Comparison of ENCODE assay signal across 31 cellular contexts in genomic region chr7:50807026-50807730, GRCh38. TPM values are rescaled to one million over a fixed set of nuclear protein-coding genes. Genes with fewer than 3 reads are reported as not detected.
DNase-seq lines count a peak whose midpoint lies in the region; ATAC-seq and TF ChIP-seq lines count a peak whose summit lies in the region.
"Had no signal": no experiment of that assay in that cellular context is flagged by ENCODE, and none has a peak within 500 bp of the region (broad histone marks: within the 10 kb centered on the region; RNA-seq: fewer than 3 reads in every experiment).

No MANE protein-coding gene starts in this region.

- in situ Hi-C loops in GM23248 (cut with MboI) = no loop called here
- in situ Hi-C loops in GM13976 (cut with MboI; ENCODE audit: low sequenced_read_pairs, unreplicated experiment) = no loop called here

- H3K23ac ChIP-seq in neuronal stem cell (ENCODE audit: low read depth, low read length, poor library complexity) = no peak overlapping the region

- no peak overlapping the region for H3K14ac ChIP-seq in neuronal stem cell (ENCODE audit: low read length)

- H3K36me3 ChIP-seq in GM23248 (ENCODE audit: low read depth) (no peaks in the 10 kb centered on the region), PC-3 (ENCODE audit: low read depth, low read length) (no peaks in the 10 kb centered on the region), neuronal stem cell (replicated peaks in 1 of 2; ENCODE audit: control insufficient read depth in 2 of 2, insufficient read depth in 2 of 2, low read length in 2 of 2) (no peaks in the 10 kb centered on the region), adrenal gland (replicated peaks in 1 of 2) (no peaks in the 10 kb centered on the region)
- H3K36me3 ChIP-seq: BLaER1, heart right ventricle, pancreas, SJCRH30, suprapubic skin, upper lobe of right lung, WERI-Rb-1 had no signal

- H3F3A ChIP-seq in GM23248 (ENCODE audit: insufficient read depth) = no peaks in the 10 kb centered on the region
- no peaks in the 10 kb centered on the region for H3F3A ChIP-seq in PC-3 (ENCODE audit: low read length, unreplicated experiment)

- POLR2A ChIA-PET in PC-3 (lab: Charles Lee; ENCODE audit: unreplicated experiment) = interaction anchor here (0.6 kb wide), 1 partner anchor 16 kb away, joined by 3 read pairs; no protein-coding TSS in a partner anchor
- POLR2A ChIA-PET in activated CD4-positive, alpha-beta memory T cell treated with anti-CD3 and anti-CD28 coated beads, Interleukin-2, amount 10 ng/mL, durations not matched to agents 7 days and 5 days (lab: Charles Lee) = no interaction called here

- H2BK120ac ChIP-seq in neuronal stem cell (ENCODE audit: low read depth, low read length) = no peak overlapping the region

- no peaks in the 10 kb centered on the region for H3K36me3 Mint-ChIP-seq in activated CD4-positive, alpha-beta memory T cell treated with anti-CD3 and anti-CD28 coated beads, Interleukin-2, amount 10 ng/mL, durations not matched to agents 7 days and 5 days (ENCODE audit: low read depth)
- H3K36me3 Mint-ChIP-seq: activated naive CD4-positive, alpha-beta T cell treated with anti-CD3 and anti-CD28 coated beads, Interleukin-2, amount 50 U/mL, for 24 hours had no signal

- TF ChIP-seq CTCF in PC-3 (conservative IDR thresholded peaks at IDR 0.05; ENCODE audit: low read depth, low read length) (no peak), choroid plexus epithelial cell (conservative IDR thresholded peaks at IDR 0.05; ENCODE audit: low read depth, low read length) (no peak), GM13976 (IDR thresholded peaks at IDR 0.05; ENCODE audit: borderline replicate concordance, control extremely low read depth, extremely low read depth, insufficient read depth, missing control alignments) (no peak), adrenal gland (IDR thresholded peaks at IDR 0.05) (no peak)

- H3K4me2 ChIP-seq in GM23248 (ENCODE audit: unreplicated experiment) = peak overlapping the region; percentile 11
- no peak overlapping the region for H3K4me2 ChIP-seq in PC-3 (ENCODE audit: low read length)
- no peak overlapping the region for H3K4me2 ChIP-seq in neuronal stem cell (ENCODE audit: insufficient read depth, low read length, poor library complexity, severe bottlenecking)

- H2BK12ac ChIP-seq in neuronal stem cell (ENCODE audit: low read length) = no peak overlapping the region

- peaks cover 11% of the 10 kb centered on the region for H3K4me1 Mint-ChIP-seq in activated CD4-positive, alpha-beta memory T cell treated with anti-CD3 and anti-CD28 coated beads, Interleukin-2, amount 10 ng/mL, durations not matched to agents 7 days and 5 days
- H3K4me1 Mint-ChIP-seq: activated naive CD4-positive, alpha-beta T cell treated with anti-CD3 and anti-CD28 coated beads, Interleukin-2, amount 50 U/mL, for 24 hours had no signal

- H3K27me3 Mint-ChIP-seq in activated CD4-positive, alpha-beta memory T cell treated with anti-CD3 and anti-CD28 coated beads, Interleukin-2, amount 10 ng/mL, durations not matched to agents 7 days and 5 days = peaks cover 14% of the 10 kb centered on the region
- H3K27me3 Mint-ChIP-seq: activated naive CD4-positive, alpha-beta T cell treated with anti-CD3 and anti-CD28 coated beads, Interleukin-2, amount 50 U/mL, for 24 hours had no signal

- H4K20me1 ChIP-seq in GM23248 (ENCODE audit: insufficient read depth) = no peaks in the 10 kb centered on the region; the same call in 1 of the 2 replicates
- no peaks in the 10 kb centered on the region for H4K20me1 ChIP-seq in PC-3 (ENCODE audit: low read length)
- H4K20me1 ChIP-seq: BLaER1 had no signal

- H2AFZ ChIP-seq in GM23248 = no peak overlapping the region
- H2AFZ ChIP-seq in PC-3 (ENCODE audit: low read length) = no peak overlapping the region
- no peak overlapping the region for H2AFZ ChIP-seq in neuronal stem cell (ENCODE audit: low read length)

- WGBS in GM23248 (ENCODE audit: low coverage in 1 of 2, low lambda C conversion rate in 2 of 2, missing lambda C conversion rate in 2 of 2), 2 experiments = 65 to 70% methylated on average over 10 to 14 of the region's 14 CpGs
- WGBS in neuronal stem cell (ENCODE audit: extremely low coverage in 2 of 2, insufficient read length in 2 of 2, insufficient replicate concordance in 1 of 2), 2 donors = no CpG with 5 or more reads among the region's 14 CpGs
- 85 to 89% (median 86%) methylated on average over 11 to 14 of the region's 14 CpGs for WGBS in adrenal gland, 4 donors

- H3K27ac ChIP-seq in GM23248 (no peak overlapping the region), PC-3 (ENCODE audit: low read length) (no peak overlapping the region), neuronal stem cell (replicated peaks; ENCODE audit: low read length) (no peak overlapping the region), adrenal gland (no peak overlapping the region)
- H3K27ac ChIP-seq: BLaER1, heart right ventricle, pancreas, SJCRH30, suprapubic skin, upper lobe of right lung, WERI-Rb-1 had no signal

- H4K8ac ChIP-seq in neuronal stem cell (ENCODE audit: low read depth, low read length) = no peak overlapping the region

- TF ChIP-seq POLR2A in adrenal gland (IDR thresholded peaks at IDR 0.05) = no peak

- H3K9me2 ChIP-seq in GM23248 (ENCODE audit: insufficient read depth) (no peaks in the 10 kb centered on the region), PC-3 (replicated peaks; ENCODE audit: low read length) (no peaks in the 10 kb centered on the region)

- peaks cover 8% of the 10 kb centered on the region; the same call in 1 of the 2 replicates for H3K4me1 ChIP-seq in GM23248 (ENCODE audit: insufficient read depth)
- H3K4me1 ChIP-seq in PC-3 (ENCODE audit: insufficient read depth, low read length) = peaks cover 19% of the 10 kb centered on the region
- no peaks in the 10 kb centered on the region for H3K4me1 ChIP-seq in neuronal stem cell (ENCODE audit: control insufficient read depth in 2 of 2, insufficient read depth in 1 of 2, low read depth in 1 of 2, low read length in 2 of 2)
- no peaks in the 10 kb centered on the region for H3K4me1 ChIP-seq in adrenal gland (replicated peaks in 1 of 2)
- H3K4me1 ChIP-seq: SJCRH30, suprapubic skin, upper lobe of right lung had no signal

- H3K79me1 ChIP-seq in neuronal stem cell (ENCODE audit: low read depth, low read length) = no peaks in the 10 kb centered on the region

- peak overlapping the region; percentile 68 for H3K18ac ChIP-seq in neuronal stem cell (ENCODE audit: low read length)

- no peaks in the 10 kb centered on the region for H3K27me3 ChIP-seq in GM23248 (replicated peaks; ENCODE audit: insufficient read depth)
- H3K27me3 ChIP-seq in PC-3 (ENCODE audit: low read length) = no peaks in the 10 kb centered on the region
- peaks cover 0 to 17% (median 0%) of the 10 kb centered on the region in 3 experiments for H3K27me3 ChIP-seq in neuronal stem cell (ENCODE audit: control insufficient read depth in 3 of 3, insufficient read depth in 3 of 3, low read depth in 1 of 3, low read length in 3 of 3)
- no peaks in the 10 kb centered on the region for H3K27me3 ChIP-seq in adrenal gland
- H3K27me3 ChIP-seq: BLaER1, heart right ventricle, pancreas, SJCRH30, suprapubic skin, upper lobe of right lung had no signal

- no peak overlapping the region for H2BK15ac ChIP-seq in neuronal stem cell (ENCODE audit: low read length)

- no peak overlapping the region for H4K91ac ChIP-seq in neuronal stem cell (ENCODE audit: low read depth, low read length, poor library complexity)

- no peaks in the 10 kb centered on the region for H3K9me3 Mint-ChIP-seq in activated CD4-positive, alpha-beta memory T cell treated with anti-CD3 and anti-CD28 coated beads, Interleukin-2, amount 10 ng/mL, durations not matched to agents 7 days and 5 days
- H3K9me3 Mint-ChIP-seq: activated naive CD4-positive, alpha-beta T cell treated with anti-CD3 and anti-CD28 coated beads, Interleukin-2, amount 50 U/mL, for 24 hours; dendritic cell treated with granulocyte-macrophage colony-stimulating factor and Interleukin-4, amounts not matched to agents 40 ng/mL and 50 ng/mL, for 4 days; nephron progenitor cell had no signal

- H2BK5ac ChIP-seq in neuronal stem cell (ENCODE audit: low read length) = no peak overlapping the region

- H3K79me2 ChIP-seq in GM23248 (ENCODE audit: insufficient read depth) (no peaks in the 10 kb centered on the region), PC-3 (ENCODE audit: low read length) (no peaks in the 10 kb centered on the region)

- CTCF ChIA-PET in PC-3 (lab: Charles Lee) = no interaction called here
- CTCF ChIA-PET in activated CD4-positive, alpha-beta memory T cell treated with anti-CD3 and anti-CD28 coated beads, Interleukin-2, amount 10 ng/mL, durations not matched to agents 7 days and 5 days (lab: Charles Lee) = interaction anchor here (1.5 kb wide), 1 partner anchor 354 kb away, joined by 5 read pairs; no protein-coding TSS in a partner anchor

- no peak overlapping the region for H3K4me3 ChIP-seq in GM23248
- no peak overlapping the region for H3K4me3 ChIP-seq in PC-3 (ENCODE audit: low read length)
- H3K4me3 ChIP-seq in choroid plexus epithelial cell (ENCODE audit: low read depth, low read length) = no peak overlapping the region
- peak overlapping the region in 1 of 2 donors; percentile 8 for H3K4me3 ChIP-seq in neuronal stem cell (ENCODE audit: low read length in 2 of 2)
- no peak overlapping the region for H3K4me3 ChIP-seq in adrenal gland
- H3K4me3 ChIP-seq: BLaER1, heart right ventricle, K562, lung, pancreas, SJCRH30, suprapubic skin, upper lobe of right lung had no signal

- H3K9me3 ChIP-seq in GM23248 (ENCODE audit: low read depth) (no peaks in the 10 kb centered on the region), PC-3 (ENCODE audit: low read length) (no peaks in the 10 kb centered on the region), neuronal stem cell (replicated peaks in 1 of 2; ENCODE audit: control insufficient read depth in 2 of 2, insufficient read depth in 1 of 2, low read depth in 1 of 2, low read length in 2 of 2) (no peaks in the 10 kb centered on the region), adrenal gland (replicated peaks in 1 of 3) (no peaks in the 10 kb centered on the region)
- H3K9me3 ChIP-seq: BLaER1, heart right ventricle, pancreas, SJCRH30, suprapubic skin, upper lobe of right lung had no signal

- H2AK5ac ChIP-seq in neuronal stem cell (ENCODE audit: low read depth, low read length) = no peak overlapping the region

- no peak overlapping the region for H3K4me3 Mint-ChIP-seq in activated CD4-positive, alpha-beta memory T cell treated with anti-CD3 and anti-CD28 coated beads, Interleukin-2, amount 10 ng/mL, durations not matched to agents 7 days and 5 days
- H3K4me3 Mint-ChIP-seq: activated naive CD4-positive, alpha-beta T cell treated with anti-CD3 and anti-CD28 coated beads, Interleukin-2, amount 50 U/mL, for 24 hours; dendritic cell treated with granulocyte-macrophage colony-stimulating factor and Interleukin-4, amounts not matched to agents 40 ng/mL and 50 ng/mL, for 4 days; nephron progenitor cell had no signal

- intact Hi-C loops in PC-3 (cut with micrococcal nuclease) (no loop called here), adrenal gland (cut with DNase I) (no loop called here)

- no TSS peak for BruUV-seq in PC-3 (replicated peaks; lab: Mats Ljungman, UMichigan)

- DNase-seq in GM23248 = peak; percentile 66
- DNase-seq in PC-3 = peak; percentile 28
- peak; percentile 60 for DNase-seq in choroid plexus epithelial cell (ENCODE audit: low read depth)
- DNase-seq in neuronal stem cell (ENCODE audit: low spot score) = no peak
- no peak for DNase-seq in GM13976 (ENCODE audit: low spot score)
- no peak for DNase-seq in NCI-H1694 (lab: John Stamatoyannopoulos, UW)
- no peak for DNase-seq in activated CD4-positive, alpha-beta memory T cell treated with anti-CD3 and anti-CD28 coated beads, Interleukin-2, amount 10 ng/mL, durations not matched to agents 7 days and 5 days
- DNase-seq in adrenal gland = no peak
- DNase-seq: activated CD4-positive, alpha-beta T cell treated with anti-CD3 and anti-CD28 coated beads for 48 hours; caudate nucleus; foreskin melanocyte; heart right ventricle; left cardiac atrium; NCI-H1417; NCI-H82; nephron progenitor cell; pancreas; SJCRH30; small intestine; stimulated activated naive CD4-positive, alpha-beta T cell; SW 1271; upper lobe of right lung; WERI-Rb-1 had no signal

- no peak overlapping the region for H3K9ac ChIP-seq in GM23248
- H3K9ac ChIP-seq in PC-3 (ENCODE audit: low read length) = no peak overlapping the region
- no peak overlapping the region for H3K9ac ChIP-seq in neuronal stem cell (ENCODE audit: low read depth, low read length, poor library complexity)
- H3K9ac ChIP-seq: BLaER1 had no signal

- H3K27ac Mint-ChIP-seq in activated CD4-positive, alpha-beta memory T cell treated with anti-CD3 and anti-CD28 coated beads, Interleukin-2, amount 10 ng/mL, durations not matched to agents 7 days and 5 days = no peak overlapping the region
- H3K27ac Mint-ChIP-seq: activated naive CD4-positive, alpha-beta T cell treated with anti-CD3 and anti-CD28 coated beads, Interleukin-2, amount 50 U/mL, for 24 hours; dendritic cell treated with granulocyte-macrophage colony-stimulating factor and Interleukin-4, amounts not matched to agents 40 ng/mL and 50 ng/mL, for 4 days; nephron progenitor cell had no signal

- ATAC-seq in PC-3 = no peak
- ATAC-seq: esophagus mucosa, heart right ventricle, K562, left cardiac atrium, pancreas, upper lobe of right lung had no signal

- H3K4ac ChIP-seq in neuronal stem cell (ENCODE audit: low read length) = no peak overlapping the region

RNA-seq across cellular contexts. Expression of gene GRB10, which starts 24.5 kb away (rescaled TPM):
- total RNA-seq in GM23248 (2014; rRNA removed; shearing (Covaris generic)) = 24.0 and 25.9 TPM in 2 replicates
- polyA plus RNA-seq in GM23248 (2016; fragmentation: Nextera tagmentation; extraction: Ambion mirVana) (12.8 and 12.9 TPM in 2 replicates), adrenal gland (10 to 100 TPM; 33.5 to 52.0 (median 45.3) TPM)
- total RNA-seq in PC-3 (2014; rRNA removed) (61.3 and 89.8 TPM in 2 replicates), adrenal gland (100 to 1,000 TPM in 2 of 8 donors, 10 to 100 TPM in 6; 63.9 to 158 (median 77.6) TPM)
- 55.9 TPM for polyA plus RNA-seq in neuronal stem cell (2013, experiment 1 of 2)
- 55.2 TPM for polyA plus RNA-seq in neuronal stem cell (2013, experiment 2 of 2)
- 10 to 100 TPM; 13.9 to 14.2 TPM for total RNA-seq in activated CD4-positive, alpha-beta memory T cell treated with anti-CD3 and anti-CD28 coated beads, Interleukin-2, amount 10 ng/mL, durations not matched to agents 7 days and 5 days
- total RNA-seq: G401 had no signal

Comparison
In these comparisons a context has a peak if more than half of its experiments do, and no peak if none do; other contexts are left out.
1. DNase-seq: peak in GM23248 (single experiment), PC-3 (single experiment) and choroid plexus epithelial cell (single experiment); none in neuronal stem cell (single experiment), GM13976 (single experiment), NCI-H1694 (single experiment), activated CD4-positive, alpha-beta memory T cell treated with anti-CD3 and anti-CD28 coated beads, Interleukin-2, amount 10 ng/mL, durations not matched to agents 7 days and 5 days (single experiment) and adrenal gland (0 of 7).